ENCODE assay signal across 19 cellular contexts in genomic region chr4:23297327-23297726, GRCh38.
DNase-seq lines count a peak whose midpoint lies in the region; ATAC-seq and TF ChIP-seq lines count a peak whose summit lies in the region.
"Had no signal": no experiment of that assay in that cellular context is flagged by ENCODE, and none has a peak within 500 bp of the region (broad histone marks: within the 10 kb centered on the region; RNA-seq: fewer than 3 reads in every experiment).

No MANE protein-coding gene starts in this region.

- no peak overlapping the region for H3K4me3 ChIP-seq in heart left ventricle
- H3K4me3 ChIP-seq: A549, GM23248, SJCRH30 had no signal

- TF ChIP-seq CTCF in C4-2B (conservative IDR thresholded peaks at IDR 0.05) (0 out of 2 replicates have a peak, but pooled peaks have one; percentile 10), heart left ventricle (IDR thresholded peaks at IDR 0.05) (no peak)

- H3K27ac ChIP-seq in C4-2B (no peak overlapping the region), heart left ventricle (no peak overlapping the region)
- H3K27ac ChIP-seq: A549, GM23248, SJCRH30 had no signal

- DNase-seq in LHCN-M2 (ENCODE audit: low read depth) (peak; percentile 7), UCSD-AML1 (lab: John Stamatoyannopoulos, UW; ENCODE audit: unreplicated experiment) (peak; percentile 6), iPS DF 4.7 (ENCODE audit: extremely low read depth, low spot score) (peak; percentile 1), cardiac septum (ENCODE audit: low spot score) (no peak), heart left ventricle (no peak)
- DNase-seq in NK-92 treated with Interleukin-12 subunit alpha and Interleukin-12 subunit beta, amount 100 ng/mL, for 24 hours (lab: John Stamatoyannopoulos, UW) = no peak
- DNase-seq: CD4-positive, alpha-beta memory T cell; DMS153; GM23248; IMR-90; NCI-H1105; NCI-H2081; NCI-H446 treated with DMSO at 0.1 percent for 48 hours; NCI-H69; RPMI8226; SJCRH30 had no signal

- H3K27me3 ChIP-seq in heart left ventricle = no peaks in the 10 kb centered on the region

- WGBS in heart left ventricle, 4 donors = 81 to 93% (median 86%) methylated on average over 4 of the region's 4 CpGs

- intact Hi-C loops in cardiac septum (cut with DNase I) = no loop called here
- intact Hi-C loops in heart left ventricle (cut with DNase I) = no loop called here

- no peaks in the 10 kb centered on the region for H3K4me1 ChIP-seq in heart left ventricle
- H3K4me1 ChIP-seq: A549, SJCRH30 had no signal

- H3K36me3 ChIP-seq in heart left ventricle = no peaks in the 10 kb centered on the region
- H3K36me3 ChIP-seq: SJCRH30 had no signal

- ATAC-seq in heart left ventricle (no peak), HG03108 (IDR thresholded peaks at IDR 0.05; ENCODE audit: unreplicated experiment) (no peak)
- ATAC-seq: A549 had no signal

- TF ChIP-seq POLR2A in heart left ventricle (IDR thresholded peaks at IDR 0.05) = no peak

- H3K9me3 ChIP-seq in heart left ventricle = no peaks in the 10 kb centered on the region
- H3K9me3 ChIP-seq: A549, SJCRH30 had no signal

Comparison
In these comparisons a context has a peak if more than half of its experiments do, and no peak if none do; other contexts are left out.
1. DNase-seq: peak in LHCN-M2 (single experiment), UCSD-AML1 (single experiment) and iPS DF 4.7 (single experiment); none in NK-92 treated with Interleukin-12 subunit alpha and Interleukin-12 subunit beta, amount 100 ng/mL, for 24 hours (single experiment), cardiac septum (single experiment) and heart left ventricle (0 of 5).